21 cellular contexts compared by ENCODE assay signal in genomic region chr10:131205556-131205955, GRCh38.
"Had no signal": no experiment of that assay in that cellular context is flagged by ENCODE, and none has a peak within 500 bp of the region (broad histone marks: within the 10 kb centered on the region; RNA-seq: fewer than 3 reads in every experiment).

No MANE protein-coding gene starts in this region.

- ATAC-seq: activated CD8-positive, alpha-beta T cell treated with anti-CD3 and anti-CD28 coated beads for 36 hours; activated T-cell treated with anti-CD3 and anti-CD28 coated beads, Interleukin-2, amount 50 U/mL, for 4 hours; foreskin keratinocyte; pancreas; SK-N-SH treated with all-trans-retinoic acid at 6 μM for 48 hours; T-cell had no signal

- H3K27ac Mint-ChIP-seq: activated B cell treated with CpG ODN at 0.5 μM for 24 hours; activated CD4-positive, alpha-beta T cell treated with anti-CD3 and anti-CD28 coated beads, Interleukin-2, amount 10 ng/mL, durations not matched to agents 24 days and 14 days; activated CD8-positive, alpha-beta T cell treated with anti-CD3 and anti-CD28 coated beads for 36 hours; activated naive CD8-positive, alpha-beta T cell treated with anti-CD3 and anti-CD28 coated beads for 36 hours; naive B cell; T-cell had no signal

- H3K9me3 Mint-ChIP-seq: activated B cell treated with CpG ODN at 0.5 μM for 24 hours; activated CD4-positive, alpha-beta T cell treated with anti-CD3 and anti-CD28 coated beads, Interleukin-2, amount 10 ng/mL, durations not matched to agents 24 days and 14 days; activated naive CD8-positive, alpha-beta T cell treated with anti-CD3 and anti-CD28 coated beads for 36 hours; activated T-cell treated with anti-CD3 and anti-CD28 coated beads, Interleukin-2, amount 50 U/mL, for 4 hours; T-cell had no signal

- H3K4me1 Mint-ChIP-seq: activated B cell treated with CpG ODN at 0.5 μM for 24 hours; activated CD4-positive, alpha-beta T cell treated with anti-CD3 and anti-CD28 coated beads, Interleukin-2, amount 10 ng/mL, durations not matched to agents 24 days and 14 days; activated naive CD8-positive, alpha-beta T cell treated with anti-CD3 and anti-CD28 coated beads for 36 hours; naive B cell; T-cell had no signal

- H3K4me3 Mint-ChIP-seq: activated B cell treated with CpG ODN at 0.5 μM for 24 hours; activated CD4-positive, alpha-beta T cell treated with anti-CD3 and anti-CD28 coated beads, Interleukin-2, amount 10 ng/mL, durations not matched to agents 24 days and 14 days; activated CD8-positive, alpha-beta T cell treated with anti-CD3 and anti-CD28 coated beads for 36 hours; activated naive CD8-positive, alpha-beta T cell treated with anti-CD3 and anti-CD28 coated beads for 36 hours; activated T-cell treated with anti-CD3 and anti-CD28 coated beads, Interleukin-2, amount 50 U/mL, for 4 hours; naive B cell; neural crest cell; T-cell had no signal

- DNase-seq: activated B cell treated with CpG ODN at 0.5 μM for 24 hours; activated CD4-positive, alpha-beta T cell treated with anti-CD3 and anti-CD28 coated beads, Interleukin-2, amount 10 ng/mL, durations not matched to agents 24 days and 14 days; activated CD8-positive, alpha-beta T cell treated with anti-CD3 and anti-CD28 coated beads for 36 hours; activated gamma-delta T cell; activated naive CD8-positive, alpha-beta T cell treated with anti-CD3 and anti-CD28 coated beads for 36 hours; activated T-cell treated with anti-CD3 and anti-CD28 coated beads, Interleukin-2, amount 50 U/mL, for 4 hours; amniotic stem cell; foreskin keratinocyte; hippocampal formation; left ventricle myocardium inferior; mammary epithelial cell; naive B cell; SIG-M5; stimulated activated naive CD4-positive, alpha-beta T cell; substantia nigra; T-helper 9 cell; transverse colon had no signal

- H3K36me3 Mint-ChIP-seq: activated naive CD8-positive, alpha-beta T cell treated with anti-CD3 and anti-CD28 coated beads for 36 hours; naive B cell; T-cell had no signal

- H3K27me3 Mint-ChIP-seq: activated B cell treated with CpG ODN at 0.5 μM for 24 hours; activated CD4-positive, alpha-beta T cell treated with anti-CD3 and anti-CD28 coated beads, Interleukin-2, amount 10 ng/mL, durations not matched to agents 24 days and 14 days; activated CD8-positive, alpha-beta T cell treated with anti-CD3 and anti-CD28 coated beads for 36 hours had no signal
